17 cellular contexts compared by ENCODE assay signal in the genomic region with DNA sequence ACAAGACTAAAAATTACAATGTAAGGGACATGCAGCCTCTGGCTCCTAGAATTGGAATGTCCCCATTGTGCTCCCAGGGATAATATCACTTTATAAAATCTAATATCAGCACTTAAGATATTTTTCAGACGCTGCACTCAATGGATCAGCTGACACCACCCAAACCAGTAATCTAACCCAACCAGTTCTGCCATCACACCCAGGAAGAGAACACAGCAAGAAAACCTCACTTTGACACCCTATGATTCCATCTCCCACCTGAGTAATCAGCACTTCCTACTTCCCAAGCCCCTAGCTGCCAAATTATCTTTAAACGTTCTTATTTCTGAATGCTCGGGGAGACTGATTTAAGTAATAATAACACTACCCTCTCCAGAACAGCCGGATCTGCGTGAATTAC. TPM values are rescaled to one million over a fixed set of nuclear protein-coding genes. Genes with fewer than 3 reads are reported as not detected.
DNase-seq lines count a peak whose midpoint lies in the region; ATAC-seq, FAIRE-seq and TF ChIP-seq lines count a peak whose summit lies in the region.
"Had no signal": no experiment of that assay in that cellular context is flagged by ENCODE, and none has a peak within 500 bp of the region (broad histone marks: within the 10 kb centered on the region; RNA-seq: fewer than 3 reads in every experiment).

No MANE protein-coding gene starts in this region.

- no peaks in the 10 kb centered on the region for H3K9me2 ChIP-seq in Loucy (replicated peaks; ENCODE audit: low read depth, low read length)

- no peaks in the 10 kb centered on the region for H4K20me1 ChIP-seq in Loucy (ENCODE audit: insufficient read depth, low read length, poor library complexity, severe bottlenecking)
- H4K20me1 ChIP-seq: BLaER1 had no signal

- no peak overlapping the region for H2AFZ ChIP-seq in Loucy (ENCODE audit: low read length)

- no peaks in the 10 kb centered on the region for H3K9me3 ChIP-seq in CD8-positive, alpha-beta memory T cell (ENCODE audit: low read length)
- H3K9me3 ChIP-seq in Loucy (ENCODE audit: insufficient read depth, low read depth, low read length) (no peaks in the 10 kb centered on the region), WERI-Rb-1 (ENCODE audit: severe bottlenecking) (no peaks in the 10 kb centered on the region)
- no peaks in the 10 kb centered on the region for H3K9me3 ChIP-seq in naive thymus-derived CD4-positive, alpha-beta T cell (ENCODE audit: control insufficient read depth in 2 of 3, low read length in 3 of 3)
- H3K9me3 ChIP-seq: vagina had no signal

- CTCF ChIA-PET in CD8-positive, alpha-beta memory T cell (lab: Charles Lee) = no interaction called here
- CTCF ChIA-PET in naive thymus-derived CD4-positive, alpha-beta T cell (lab: Charles Lee) = no interaction called here

- H3K27ac ChIP-seq in CD8-positive, alpha-beta memory T cell (ENCODE audit: low read depth, low read length) = no peak overlapping the region
- H3K27ac ChIP-seq in naive thymus-derived CD4-positive, alpha-beta T cell (ENCODE audit: low read depth, low read length) = no peak overlapping the region
- H3K27ac ChIP-seq in WERI-Rb-1 = no peak overlapping the region
- H3K27ac ChIP-seq: BLaER1, vagina had no signal

- DNase-seq in CD8-positive, alpha-beta memory T cell = no peak
- DNase-seq in bronchial epithelial cell (ENCODE audit: low read depth) = peak; percentile 54
- no peak for DNase-seq in naive thymus-derived CD4-positive, alpha-beta T cell
- DNase-seq in T1000 (lab: John Stamatoyannopoulos, UW) = no peak
- DNase-seq in WERI-Rb-1 = no peak
- DNase-seq: activated gamma-delta T cell; heart right ventricle; NCI-H1105 treated with DMSO at 0.1 percent for 48 hours; stimulated activated CD4-positive, alpha-beta T cell treated with anti-CD3 and anti-CD28 coated beads, Interleukin-4, amount 100 ng/mL, for 1 hour had no signal

- H3K9ac ChIP-seq in Loucy (ENCODE audit: low read depth, low read length, poor library complexity, severe bottlenecking) = no peak overlapping the region
- H3K9ac ChIP-seq: BLaER1 had no signal

- H3K4me1 Mint-ChIP-seq in CD8-positive, alpha-beta memory T cell = peaks cover 62 to 87% (median 75%) of the 10 kb centered on the region in 3 donors
- peaks cover 43 to 73% (median 65%) of the 10 kb centered on the region in 7 donors for H3K4me1 Mint-ChIP-seq in naive thymus-derived CD4-positive, alpha-beta T cell

- POLR2A ChIA-PET in CD8-positive, alpha-beta memory T cell (lab: Charles Lee) = no interaction called here
- POLR2A ChIA-PET in naive thymus-derived CD4-positive, alpha-beta T cell (lab: Charles Lee) = no interaction called here

- H3K4me3 Mint-ChIP-seq in CD8-positive, alpha-beta memory T cell = peak overlapping the region; percentile 73 to 98 (median 97)
- peak overlapping the region; percentile 26 to 99 (median 94) for H3K4me3 Mint-ChIP-seq in naive thymus-derived CD4-positive, alpha-beta T cell

- FAIRE-seq in bronchial epithelial cell (lab: Jason Lieb, UNC) = no peak
- FAIRE-seq: HepG2 had no signal

- no peaks in the 10 kb centered on the region for H3K27me3 ChIP-seq in CD8-positive, alpha-beta memory T cell (ENCODE audit: insufficient read depth, low read length, poor library complexity, severe bottlenecking)
- no peaks in the 10 kb centered on the region for H3K27me3 ChIP-seq in Loucy (ENCODE audit: insufficient read depth, low read length, poor library complexity, severe bottlenecking)
- H3K27me3 ChIP-seq in bronchial epithelial cell (ENCODE audit: control insufficient read depth, insufficient read depth, low read length) = no peaks in the 10 kb centered on the region
- no peaks in the 10 kb centered on the region for H3K27me3 ChIP-seq in naive thymus-derived CD4-positive, alpha-beta T cell (ENCODE audit: control insufficient read depth in 2 of 2, insufficient read depth in 2 of 2, low read length in 2 of 2)
- no peaks in the 10 kb centered on the region for H3K27me3 ChIP-seq in WERI-Rb-1 (ENCODE audit: insufficient read depth, low read depth, severe bottlenecking)
- H3K27me3 ChIP-seq: BLaER1, heart right ventricle, vagina had no signal

- no peak for ATAC-seq in naive thymus-derived CD4-positive, alpha-beta T cell
- ATAC-seq in GM19324 (IDR thresholded peaks at IDR 0.05; ENCODE audit: low FRiP score, unreplicated experiment) (no peak), HG02759 (IDR thresholded peaks at IDR 0.05; ENCODE audit: unreplicated experiment) (no peak)
- ATAC-seq: activated CD4-positive, CD25-positive, alpha-beta regulatory T cell treated with anti-CD3 and anti-CD28 coated beads, Interleukin-2, amount 50 U/mL, for 24 hours; heart right ventricle; HepG2 had no signal

- no peaks in the 10 kb centered on the region for H3F3A ChIP-seq in Loucy (ENCODE audit: low read depth)

- peak overlapping the region; percentile 13 to 85 (median 60) for H3K27ac Mint-ChIP-seq in CD8-positive, alpha-beta memory T cell
- peak overlapping the region in 3 of 9 donors; percentile 39 to 99 (median 45) for H3K27ac Mint-ChIP-seq in naive thymus-derived CD4-positive, alpha-beta T cell

- no peaks in the 10 kb centered on the region for H3K36me3 ChIP-seq in CD8-positive, alpha-beta memory T cell (ENCODE audit: insufficient read depth, low read length)
- H3K36me3 ChIP-seq in Loucy (ENCODE audit: insufficient read depth, low read length) (no peaks in the 10 kb centered on the region), bronchial epithelial cell (ENCODE audit: control insufficient read depth, insufficient read depth, low read length) (peaks cover 2% of the 10 kb centered on the region), WERI-Rb-1 (no peaks in the 10 kb centered on the region)
- H3K36me3 ChIP-seq in naive thymus-derived CD4-positive, alpha-beta T cell (ENCODE audit: control insufficient read depth in 2 of 3, insufficient read depth in 3 of 3, low read length in 3 of 3) = peaks cover 0 to 8% (median 0%) of the 10 kb centered on the region in 3 experiments
- H3K36me3 ChIP-seq: BLaER1, vagina had no signal

- peaks cover 20 to 63% (median 22%) of the 10 kb centered on the region in 3 donors for H3K36me3 Mint-ChIP-seq in CD8-positive, alpha-beta memory T cell
- H3K36me3 Mint-ChIP-seq in naive thymus-derived CD4-positive, alpha-beta T cell = peaks cover 22 to 60% (median 45%) of the 10 kb centered on the region in 5 donors

- intact Hi-C loops in naive thymus-derived CD4-positive, alpha-beta T cell (cut with micrococcal nuclease) = loop anchor here in 1 of 2 donors (5.0 kb wide), 2 partner anchors 48 to 137 kb away; no protein-coding TSS in a partner anchor

- TF ChIP-seq CTCF in Loucy (conservative IDR thresholded peaks at IDR 0.05; ENCODE audit: low read length) (no peak), bronchial epithelial cell (IDR thresholded peaks at IDR 0.05; ENCODE audit: insufficient read depth, low read length, severe bottlenecking) (no peak), WERI-Rb-1 (IDR thresholded peaks at IDR 0.05; ENCODE audit: low read depth, low read length) (no peak)

- H3K9me3 Mint-ChIP-seq in CD8-positive, alpha-beta memory T cell = no peaks in the 10 kb centered on the region
- peaks cover 0 to 12% (median 2%) of the 10 kb centered on the region in 11 donors for H3K9me3 Mint-ChIP-seq in naive thymus-derived CD4-positive, alpha-beta T cell

- no peaks in the 10 kb centered on the region for H3K27me3 Mint-ChIP-seq in CD8-positive, alpha-beta memory T cell
- H3K27me3 Mint-ChIP-seq in naive thymus-derived CD4-positive, alpha-beta T cell = no peaks in the 10 kb centered on the region

- H3K4me3 ChIP-seq in CD8-positive, alpha-beta memory T cell (ENCODE audit: low read length) = no peak overlapping the region
- H3K4me3 ChIP-seq in Loucy (ENCODE audit: low read length, poor library complexity, severe bottlenecking) (peak overlapping the region; percentile 78), bronchial epithelial cell (ENCODE audit: low read depth, low read length) (no peak overlapping the region), WERI-Rb-1 (ENCODE audit: low read depth, low read length) (no peak overlapping the region)
- H3K4me3 ChIP-seq in naive thymus-derived CD4-positive, alpha-beta T cell (ENCODE audit: low read length) = peak overlapping the region; percentile 21
- H3K4me3 ChIP-seq: BLaER1, vagina had no signal

- H3K79me2 ChIP-seq in Loucy (ENCODE audit: insufficient read depth, low read length) = peaks cover 12% of the 10 kb centered on the region; the same call in 1 of the 2 replicates

- peak overlapping the region; percentile 87 for H3K4me2 ChIP-seq in Loucy (ENCODE audit: low read depth, low read length, poor library complexity, severe bottlenecking)
- H3K4me2 ChIP-seq: BLaER1 had no signal

- H3K4me1 ChIP-seq in CD8-positive, alpha-beta memory T cell (ENCODE audit: insufficient read depth, low read length) = peaks cover 46% of the 10 kb centered on the region
- H3K4me1 ChIP-seq in Loucy (ENCODE audit: insufficient read depth, low read length, poor library complexity, severe bottlenecking) = peaks cover 35% of the 10 kb centered on the region
- H3K4me1 ChIP-seq in naive thymus-derived CD4-positive, alpha-beta T cell (ENCODE audit: control insufficient read depth in 2 of 2, insufficient read depth in 2 of 2, low read length in 2 of 2) = peaks cover 21 to 37% of the 10 kb centered on the region in 2 donors

RNA-seq across cellular contexts. Expression of gene CASP4, which starts 2.6 kb away (rescaled TPM):
- 10 to 100 TPM; 41.9 to 48.8 TPM for total RNA-seq in CD8-positive, alpha-beta memory T cell
- polyA plus RNA-seq in CD8-positive, alpha-beta memory T cell = 125 TPM
- total RNA-seq in bronchial epithelial cell = 172 and 250 TPM in 2 replicates
- total RNA-seq in naive thymus-derived CD4-positive, alpha-beta T cell = 10 to 100 TPM; 60.7 to 94.7 (median 76.9) TPM
- 10 to 100 TPM; 59.5 to 75.1 TPM for polyA plus RNA-seq in naive thymus-derived CD4-positive, alpha-beta T cell

RNA-seq across cellular contexts. Expression of gene CASP5, which starts 57.2 kb away (rescaled TPM):
- not detected for total RNA-seq in CD8-positive, alpha-beta memory T cell
- not detected for polyA plus RNA-seq in CD8-positive, alpha-beta memory T cell
- 6.9 TPM in 1 of 2 replicates, not detected in the other for total RNA-seq in bronchial epithelial cell
- total RNA-seq in naive thymus-derived CD4-positive, alpha-beta T cell = 1 to 10 TPM in 1 of 5 experiments, under 1 TPM in 1, not detected in 3; 0.45 to 2.9 TPM
- not detected for polyA plus RNA-seq in naive thymus-derived CD4-positive, alpha-beta T cell
- total RNA-seq: HepG2, renal cortical epithelial cell, vagina had no signal
- polyA plus RNA-seq: HepG2 had no signal

Comparison
In these comparisons a context has a peak if more than half of its experiments do, and no peak if none do; other contexts are left out.
1. H3K4me3 ChIP-seq: peak in Loucy (single experiment) and naive thymus-derived CD4-positive, alpha-beta T cell (single experiment); none in CD8-positive, alpha-beta memory T cell (single experiment), bronchial epithelial cell (single experiment) and WERI-Rb-1 (single experiment).